ENCODE assay signal across 1 cellular context in genomic region chrX:108641589-108642272, GRCh38.
TF ChIP-seq lines count a peak whose summit lies in the region.

No MANE protein-coding gene starts in this region.

TF ChIP-seq in GM12878, 131 proteins besides CTCF, POLR2A, EP300 and RAD21 (continued from another document):
- TF ChIP-seq RUNX3 (IDR thresholded peaks at IDR 0.05; ENCODE audit: low read length) (peak; percentile 6; the same call in 1 of the 2 replicates), SUPT20H (IDR thresholded peaks at IDR 0.05; ENCODE audit: borderline replicate concordance, control insufficient read depth, low read depth, low read length) (no peak), SMC3 (IDR thresholded peaks at IDR 0.05; ENCODE audit: borderline replicate concordance, low read length) (no peak), EGR1 (IDR thresholded peaks at IDR 0.05; ENCODE audit: borderline replicate concordance in 1 of 2, low read depth in 2 of 2, low read length in 2 of 2) (no peak), YBX1 (IDR thresholded peaks at IDR 0.05) (no peak), SP1 (IDR thresholded peaks at IDR 0.05; ENCODE audit: low read depth, low read length) (no peak), ETV6 (conservative IDR thresholded peaks at IDR 0.05 in 1 of 2, IDR thresholded peaks at IDR 0.05 in 1 of 2; ENCODE audit: borderline replicate concordance in 1 of 2, low read depth in 1 of 2) (no peak), ZNF622 (IDR thresholded peaks at IDR 0.05) (no peak), CREB1 (IDR thresholded peaks at IDR 0.05; ENCODE audit: low read depth) (no peak), HCFC1 (IDR thresholded peaks at IDR 0.05; ENCODE audit: low read length) (no peak), DPF2 (IDR thresholded peaks at IDR 0.05) (no peak), SPI1 (IDR thresholded peaks at IDR 0.05; ENCODE audit: borderline replicate concordance, insufficient read depth, low read depth, low read length) (no peak)
- TF ChIP-seq, protein P1, sequence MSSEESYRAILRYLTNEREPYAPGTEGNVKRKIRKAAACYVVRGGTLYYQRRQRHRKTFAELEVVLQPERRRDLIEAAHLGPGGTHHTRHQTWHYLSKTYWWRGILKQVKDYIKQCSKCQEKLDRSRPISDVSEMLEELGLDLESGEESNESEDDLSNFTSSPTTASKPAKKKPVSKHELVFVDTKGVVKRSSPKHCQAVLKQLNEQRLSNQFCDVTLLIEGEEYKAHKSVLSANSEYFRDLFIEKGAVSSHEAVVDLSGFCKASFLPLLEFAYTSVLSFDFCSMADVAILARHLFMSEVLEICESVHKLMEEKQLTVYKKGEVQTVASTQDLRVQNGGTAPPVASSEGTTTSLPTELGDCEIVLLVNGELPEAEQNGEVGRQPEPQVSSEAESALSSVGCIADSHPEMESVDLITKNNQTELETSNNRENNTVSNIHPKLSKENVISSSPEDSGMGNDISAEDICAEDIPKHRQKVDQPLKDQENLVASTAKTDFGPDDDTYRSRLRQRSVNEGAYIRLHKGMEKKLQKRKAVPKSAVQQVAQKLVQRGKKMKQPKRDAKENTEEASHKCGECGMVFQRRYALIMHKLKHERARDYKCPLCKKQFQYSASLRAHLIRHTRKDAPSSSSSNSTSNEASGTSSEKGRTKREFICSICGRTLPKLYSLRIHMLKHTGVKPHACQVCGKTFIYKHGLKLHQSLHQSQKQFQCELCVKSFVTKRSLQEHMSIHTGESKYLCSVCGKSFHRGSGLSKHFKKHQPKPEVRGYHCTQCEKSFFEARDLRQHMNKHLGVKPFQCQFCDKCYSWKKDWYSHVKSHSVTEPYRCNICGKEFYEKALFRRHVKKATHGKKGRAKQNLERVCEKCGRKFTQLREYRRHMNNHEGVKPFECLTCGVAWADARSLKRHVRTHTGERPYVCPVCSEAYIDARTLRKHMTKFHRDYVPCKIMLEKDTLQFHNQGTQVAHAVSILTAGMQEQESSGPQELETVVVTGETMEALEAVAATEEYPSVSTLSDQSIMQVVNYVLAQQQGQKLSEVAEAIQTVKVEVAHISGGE (CRISPR knock-in tag; IDR thresholded peaks at IDR 0.05): no peak
TF ChIP-seq in GM12878: peak in this region for 2.
